22 cellular contexts compared by ENCODE assay signal in genomic region chr2:102789349-102790085, GRCh38. TPM values are rescaled to one million over a fixed set of nuclear protein-coding genes. Genes with fewer than 3 reads are reported as not detected.
DNase-seq lines count a peak whose midpoint lies in the region; ATAC-seq lines count a peak whose summit lies in the region.
"Had no signal": no experiment of that assay in that cellular context is flagged by ENCODE, and none has a peak within 500 bp of the region (broad histone marks: within the 10 kb centered on the region; RNA-seq: fewer than 3 reads in every experiment).

No MANE protein-coding gene starts in this region.

- WGBS in mesendoderm (ENCODE audit: extremely low coverage, insufficient coverage, low lambda C conversion rate), result no CpG with 5 or more reads among the region's 7 CpGs

- H3K4me1 ChIP-seq in mesendoderm (ENCODE audit: control insufficient read depth, low read depth, low read length), result no peaks in the 10 kb centered on the region

- no peak overlapping the region for H3K56ac ChIP-seq in mesendoderm (ENCODE audit: low read length)

- no peak overlapping the region for H2BK5ac ChIP-seq in mesendoderm (ENCODE audit: low read length)

- no peak overlapping the region for H3K4ac ChIP-seq in mesendoderm (ENCODE audit: low read depth, low read length)

- H3K27me3 ChIP-seq in mesendoderm (ENCODE audit: insufficient read depth, low read length, poor library complexity), result no peaks in the 10 kb centered on the region
- H3K27me3 ChIP-seq: MG63, spleen had no signal

- no peak overlapping the region for H3K27ac ChIP-seq in mesendoderm (ENCODE audit: low read depth, low read length)
- H3K27ac ChIP-seq: thoracic aorta had no signal

- H2BK15ac ChIP-seq in mesendoderm (replicated peaks; ENCODE audit: low read depth), result no peak overlapping the region

- H2BK120ac ChIP-seq in mesendoderm (ENCODE audit: low read depth, low read length), result no peak overlapping the region

- no peak overlapping the region for H3K9ac ChIP-seq in mesendoderm (ENCODE audit: low read length)

- ATAC-seq in esophagus mucosa, result peak; percentile 56
- ATAC-seq: T-cell had no signal

- H3K4me2 ChIP-seq in mesendoderm (ENCODE audit: low read length), result no peak overlapping the region

- H3K36me3 ChIP-seq in mesendoderm (ENCODE audit: control insufficient read depth, insufficient read depth, low read length), result no peaks in the 10 kb centered on the region
- H3K36me3 ChIP-seq: HAP-1, MG63, thoracic aorta had no signal

- H3K18ac ChIP-seq in mesendoderm (ENCODE audit: low read length), result no peak overlapping the region

- no peaks in the 10 kb centered on the region for H3K79me1 ChIP-seq in mesendoderm (ENCODE audit: low read length)

- H2AK5ac ChIP-seq in mesendoderm (ENCODE audit: low read length), result no peak overlapping the region

- no peak overlapping the region for H4K5ac ChIP-seq in mesendoderm (ENCODE audit: low read length)

- no peak overlapping the region for H3K23ac ChIP-seq in mesendoderm (ENCODE audit: low read length)

- no peak overlapping the region for H4K8ac ChIP-seq in mesendoderm (ENCODE audit: low read depth, low read length)

- no peak overlapping the region for H3K4me3 ChIP-seq in mesendoderm (ENCODE audit: low read length)
- H3K4me3 ChIP-seq: HAP-1, MG63, spleen, thoracic aorta had no signal

- no peaks in the 10 kb centered on the region for H3K79me2 ChIP-seq in mesendoderm (ENCODE audit: control insufficient read depth, insufficient read depth, low read length)

- DNase-seq in DMS 273 (lab: John Stamatoyannopoulos, UW; ENCODE audit: unreplicated experiment) (peak; percentile 79), GF-D8 (lab: John Stamatoyannopoulos, UW) (peak; percentile 79), NCI-H510A treated with DMSO at 0.1 percent for 48 hours (lab: John Stamatoyannopoulos, UW) (peak; percentile 45), epidermal melanocyte (ENCODE audit: insufficient read length, low spot score) (no peak), mesendoderm (no peak), COLO668 (lab: John Stamatoyannopoulos, UW; ENCODE audit: unreplicated experiment) (no peak)
- no peak for DNase-seq in activated CD4-positive, CD25-positive, alpha-beta regulatory T cell treated with anti-CD3 and anti-CD28 coated beads, Interleukin-2, amount 50 U/mL, for 72 hours
- DNase-seq: activated CD4-positive, alpha-beta T cell treated with anti-CD3 and anti-CD28 coated beads for 48 hours; activated naive CD4-positive, alpha-beta T cell treated with Interleukin-2 at 50 U/mL for 16 hours; activated T-cell treated with anti-CD3 and anti-CD28 coated beads, Interleukin-2, amount 50 U/mL, for 48 hours; amniotic stem cell; GDM1; kidney; mammary epithelial cell; MG63; spleen; stimulated activated CD4-positive, alpha-beta T cell treated with anti-CD3 and anti-CD28 coated beads, Interleukin-4, amount 100 ng/mL, for 1 hour; stimulated activated naive CD4-positive, alpha-beta T cell treated with Interleukin-2 at 50 U/mL for 16 hours; T-cell had no signal

RNA-seq across cellular contexts. Expression of gene TMEM182, which starts 27.7 kb away (rescaled TPM):
- 2.5 TPM for total RNA-seq in esophagus mucosa
- polyA plus RNA-seq in mesendoderm (2013, experiment 1 of 2), result 3.7 TPM
- 3.8 TPM for polyA plus RNA-seq in mesendoderm (2013, experiment 2 of 2)

Comparison
In these comparisons a context has a peak if more than half of its experiments do, and no peak if none do; other contexts are left out.
1. DNase-seq: peak in DMS 273 (single experiment), GF-D8 (single experiment) and NCI-H510A treated with DMSO at 0.1 percent for 48 hours (single experiment); none in activated CD4-positive, CD25-positive, alpha-beta regulatory T cell treated with anti-CD3 and anti-CD28 coated beads, Interleukin-2, amount 50 U/mL, for 72 hours (single experiment), epidermal melanocyte (single experiment), mesendoderm (single experiment) and COLO668 (single experiment).